Comparison of ENCODE assay signal across 18 cellular contexts in the genomic region with DNA sequence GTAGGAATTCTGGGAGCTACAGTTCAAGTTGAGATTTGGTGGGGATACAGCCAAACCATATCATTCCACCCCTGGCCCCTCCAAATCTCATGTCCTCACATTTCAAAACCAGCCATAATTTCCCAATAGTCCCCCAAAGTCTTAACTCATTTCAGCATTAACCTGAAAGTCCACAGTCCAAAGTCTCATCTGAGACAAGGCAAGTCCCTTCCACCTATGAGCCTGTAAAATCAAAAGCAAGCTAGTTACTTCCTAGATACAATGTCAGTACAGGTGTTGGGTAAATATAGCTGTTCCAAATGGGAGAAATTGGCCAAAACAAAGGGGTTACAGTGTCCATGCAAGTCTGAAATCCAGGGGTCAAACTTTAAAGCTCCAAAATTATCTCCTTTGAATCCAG. TPM values are rescaled to one million over a fixed set of nuclear protein-coding genes. Genes with fewer than 3 reads are reported as not detected.
DNase-seq lines count a peak whose midpoint lies in the region; ATAC-seq, FAIRE-seq and TF ChIP-seq lines count a peak whose summit lies in the region.
"Not testable (repeated sequence)": the region's sequence is repeated elsewhere in the genome, so short reads cannot be mapped to it uniquely, and the experiment has no call there.
"Had no signal": no experiment of that assay in that cellular context is flagged by ENCODE, and none has a peak within 500 bp of the region (broad histone marks: within the 10 kb centered on the region; RNA-seq: fewer than 3 reads in every experiment).

No MANE protein-coding gene starts in this region.

- in situ Hi-C loops in HepG2 (cut with HindIII; ENCODE audit: extremely low pct_ligation_motif_present, low pct_unique_long_range_greater_than_20kb) = not testable (repeated sequence)

- not testable (repeated sequence) for DNase-seq in endodermal cell; hepatocyte (ENCODE audit: low spot score); left colon; left lobe of liver (ENCODE audit: low spot score); HepG2 (ENCODE audit: low spot score); right lobe of liver
- peak; percentile 45 for DNase-seq in small intestine

- TF ChIP-seq RAD21 in HepG2 (CRISPR knock-in tag; IDR thresholded peaks at IDR 0.05); liver (IDR thresholded peaks at IDR 0.05): not testable (repeated sequence)

- H3K9me3 Mint-ChIP-seq in endodermal cell = peaks cover 33% of the 10 kb centered on the region

- CTCF ChIA-PET in HepG2 (lab: Yijun Ruan, JAX; ENCODE audit: low intra/inter-chr PET ratio, low total read pairs) = not testable (repeated sequence)

- not testable (repeated sequence) for FAIRE-seq in HepG2 (lab: Jason Lieb, UNC); small intestine (lab: Jason Lieb, UNC)

- not testable (repeated sequence) for TF ChIP-seq EP300 in HepG2 (IDR thresholded peaks at IDR 0.05; ENCODE audit: low read depth in 2 of 2, low read length in 2 of 2); HepG2 (CRISPR knock-in tag; IDR thresholded peaks at IDR 0.05; ENCODE audit: borderline replicate concordance)

- not testable (repeated sequence) for H3K9me2 ChIP-seq in hepatocyte (replicated peaks; ENCODE audit: insufficient read depth)

- H3K4me1 Mint-ChIP-seq in endodermal cell = peaks cover 29% of the 10 kb centered on the region

- TF ChIP-seq POLR2A in HepG2 (IDR thresholded peaks at IDR 0.05; ENCODE audit: insufficient read depth in 1 of 2, low read depth in 2 of 2, low read length in 2 of 2); right lobe of liver (IDR thresholded peaks at IDR 0.05): not testable (repeated sequence)

- H3K4me3 Mint-ChIP-seq in endodermal cell = not testable (repeated sequence)

- not testable (repeated sequence) for TF ChIP-seq CTCF in endodermal cell (conservative IDR thresholded peaks at IDR 0.05); hepatocyte (IDR thresholded peaks at IDR 0.05; ENCODE audit: poor library complexity); HepG2 (CRISPR knock-in tag; IDR thresholded peaks at IDR 0.05); liver (IDR thresholded peaks at IDR 0.05; ENCODE audit: low read depth, low read length, missing input control); right lobe of liver (IDR thresholded peaks at IDR 0.05)

- H2AFZ ChIP-seq in hepatocyte; HepG2 (ENCODE audit: low read length): not testable (repeated sequence)

- H3K9me3 ChIP-seq in endodermal cell (ENCODE audit: control insufficient read depth, low read length) = peaks cover 32% of the 10 kb centered on the region
- not testable (repeated sequence) for H3K9me3 ChIP-seq in hepatocyte (ENCODE audit: low read depth); liver (ENCODE audit: control insufficient read depth in 4 of 4, low read length in 3 of 4); right lobe of liver; small intestine (ENCODE audit: control insufficient read depth, low read depth)
- H3K9me3 ChIP-seq in HepG2 (ENCODE audit: low read length) = peaks cover 11% of the 10 kb centered on the region

- ATAC-seq in left colon = peak; percentile 47
- ATAC-seq in left lobe of liver = peak; percentile 50
- ATAC-seq in HepG2 = not testable (repeated sequence)
- ATAC-seq in right lobe of liver = peak in 2 of 4 donors; percentile 32 to 54

- not testable (repeated sequence) for H3K27ac Mint-ChIP-seq in endodermal cell

- BruUV-seq in HepG2 (replicated peaks; lab: Mats Ljungman, UMichigan) = not testable (repeated sequence)

- POLR2A ChIA-PET in HepG2 (lab: Yijun Ruan, JAX) = interaction anchor here (1.1 kb wide), 1 partner anchor 23 kb away, joined by 4 read pairs; no protein-coding TSS in a partner anchor

- intact Hi-C loops in left colon (cut with DNase I, micrococcal nuclease); HepG2 (cut with micrococcal nuclease; ENCODE audit: unreplicated experiment); right lobe of liver (cut with DNase I): not testable (repeated sequence)

- not testable (repeated sequence) for H4K20me1 ChIP-seq in hepatocyte (ENCODE audit: insufficient read depth, poor library complexity, severe bottlenecking); HepG2 (ENCODE audit: insufficient read depth, low read length)

- peak overlapping the region; percentile 49 for H3K4me3 ChIP-seq in endodermal cell (ENCODE audit: low read length)
- H3K4me3 ChIP-seq in hepatocyte; HepG2 (replicated peaks in 1 of 3; ENCODE audit: insufficient read depth in 1 of 3, low read depth in 2 of 3, low read length in 3 of 3); liver (ENCODE audit: low read depth in 1 of 3, low read length in 3 of 3); right lobe of liver; small intestine (ENCODE audit: low read depth in 1 of 2, low read length in 2 of 2): not testable (repeated sequence)

- H3K36me3 ChIP-seq in endodermal cell (ENCODE audit: control insufficient read depth, insufficient read depth, low read length); hepatocyte (replicated peaks; ENCODE audit: insufficient read depth, low read depth); HepG2 (replicated peaks in 1 of 2; ENCODE audit: control insufficient read depth in 1 of 2, insufficient read depth in 2 of 2, low read length in 2 of 2); liver (ENCODE audit: control insufficient read depth in 4 of 4, insufficient read depth in 3 of 4, low read depth in 1 of 4, low read length in 3 of 4); right lobe of liver; small intestine (ENCODE audit: control insufficient read depth in 2 of 2, insufficient read depth in 2 of 2, low read length in 2 of 2): not testable (repeated sequence)

- H3K27ac ChIP-seq in endodermal cell (ENCODE audit: low read depth, low read length); HepG2 (ENCODE audit: extremely low read length, insufficient read depth, low read length); liver (ENCODE audit: low read depth in 1 of 2, low read length in 2 of 2): not testable (repeated sequence)
- H3K27ac ChIP-seq in hepatocyte = peak overlapping the region; percentile 2
- peak overlapping the region in 2 of 3 donors; percentile 37 to 52 for H3K27ac ChIP-seq in right lobe of liver
- peak overlapping the region; percentile 30 to 72 for H3K27ac ChIP-seq in small intestine (ENCODE audit: low read depth in 1 of 2, low read length in 1 of 2)

- H3K4me1 ChIP-seq in endodermal cell (ENCODE audit: control insufficient read depth, insufficient read depth, low read length) (peaks cover 11% of the 10 kb centered on the region), hepatocyte (ENCODE audit: insufficient read depth) (peaks cover 24% of the 10 kb centered on the region), liver (ENCODE audit: control insufficient read depth in 4 of 4, insufficient read depth in 4 of 4, low read length in 3 of 4) (peaks cover 3 to 16% (median 8%) of the 10 kb centered on the region in 4 donors), right lobe of liver (peaks cover 0 to 20% (median 4%) of the 10 kb centered on the region in 4 donors)
- H3K4me1 ChIP-seq in HepG2 (ENCODE audit: insufficient read depth, low read length); small intestine (ENCODE audit: control insufficient read depth in 2 of 2, insufficient read depth in 1 of 2, low read depth in 1 of 2, low read length in 1 of 2): not testable (repeated sequence)

- H3K4me2 ChIP-seq in hepatocyte; HepG2 (ENCODE audit: low read depth, low read length): not testable (repeated sequence)

- H3K27me3 Mint-ChIP-seq in endodermal cell (ENCODE audit: insufficient read depth) = peaks cover 27% of the 10 kb centered on the region

- not testable (repeated sequence) for H3K27me3 ChIP-seq in endodermal cell (ENCODE audit: control insufficient read depth, insufficient read depth, low read length, poor library complexity, severe bottlenecking); hepatocyte; HepG2 (ENCODE audit: control insufficient read depth in 1 of 2, insufficient read depth in 2 of 2, low read length in 2 of 2); liver (ENCODE audit: control insufficient read depth in 4 of 4, insufficient read depth in 4 of 4, low read length in 3 of 4); right lobe of liver; small intestine (ENCODE audit: control insufficient read depth in 2 of 2, insufficient read depth in 2 of 2, low read length in 2 of 2)

- not testable (repeated sequence) for H3K9ac ChIP-seq in endodermal cell (ENCODE audit: extremely low read depth, low read length, poor library complexity, severe bottlenecking); HepG2 (ENCODE audit: insufficient read depth, low read depth, low read length); liver (ENCODE audit: low read depth in 1 of 2, low read length in 2 of 2)

- not testable (repeated sequence) for H3K79me2 ChIP-seq in hepatocyte; HepG2 (ENCODE audit: insufficient read depth, low read length)

- not testable (repeated sequence) for H3K36me3 Mint-ChIP-seq in endodermal cell (ENCODE audit: low read depth)

RNA-seq across cellular contexts. Expression of a gene that starts 30.9 kb away (rescaled TPM):
- total RNA-seq in endodermal cell (under 1 TPM in 1 of 2 donors, not detected in 1; 0.51 TPM), hepatocyte (not detected in 2 replicates), left colon (not detected), left lobe of liver (66.3 TPM), HepG2 (2016; rRNA removed; fragmentation: Illumina TruSeq; extraction: Trizol) (not detected in 2 replicates), liver (1 to 10 TPM in 1 of 2 donors, under 1 TPM in 1; 0.09 to 8.2 TPM), right lobe of liver (10 to 100 TPM; 10.4 to 61.4 (median 28.4) TPM)
- 0.07 TPM for polyA plus RNA-seq in endodermal cell (2013, experiment 1 of 2)
- not detected for polyA plus RNA-seq in endodermal cell (2013, experiment 2 of 2)
- polyA plus RNA-seq in hepatocyte (0.23 and 0.74 TPM in 2 replicates), HepG2 (2011; rRNA removed) (0.01 and 0.13 TPM in 2 replicates), liver (10 to 100 TPM in 1 of 2 donors, 1 to 10 TPM in 1; 3.4 to 21.1 TPM), small intestine (10 to 100 TPM in 1 of 3 donors, 1 to 10 TPM in 2; 6.2 to 11.9 (median 6.8) TPM)
- not detected in 2 replicates for total RNA-seq in HepG2 (2016; cell fraction: cytosol; rRNA removed; fragmentation: Illumina TruSeq; extraction: Trizol; ENCODE audit: low read depth)
- total RNA-seq in HepG2 (2016; cell fraction: insoluble cytoplasmic fraction; rRNA removed; fragmentation: Illumina TruSeq; extraction: Trizol) = 0.06 TPM in 1 of 2 replicates, not detected in the other
- total RNA-seq in HepG2 (2016; cell fraction: membrane; rRNA removed; fragmentation: Illumina TruSeq; extraction: Trizol) = not detected in 2 replicates
- total RNA-seq in HepG2 (2016; cell fraction: nucleus; rRNA removed; fragmentation: Illumina TruSeq; extraction: Trizol) = not detected in 2 replicates
- polyA plus RNA-seq in HepG2 (2011; cell fraction: cytosol; rRNA removed) = 0.03 TPM in 1 of 2 replicates, not detected in the other
- 0.08 and 0.45 TPM in 2 replicates for polyA plus RNA-seq in HepG2 (2011; cell fraction: nucleus; rRNA removed)
- 0.07 TPM in 1 of 2 replicates, not detected in the other for polyA plus RNA-seq in HepG2 (2012)
- polyA plus RNA-seq in HepG2 (2016; cell fraction: cytosol; fragmentation: Illumina TruSeq; extraction: Trizol; ENCODE audit: low read depth) = not detected in 2 replicates
- polyA plus RNA-seq in HepG2 (2016; cell fraction: insoluble cytoplasmic fraction; fragmentation: Illumina TruSeq; extraction: Trizol; ENCODE audit: low read depth) = not detected in 2 replicates
- polyA plus RNA-seq in HepG2 (2016; cell fraction: membrane; fragmentation: Illumina TruSeq; extraction: Trizol; ENCODE audit: low read depth) = not detected in 2 replicates
- polyA plus RNA-seq in HepG2 (2016; cell fraction: nucleus; fragmentation: Illumina TruSeq; extraction: Trizol; ENCODE audit: insufficient read depth, low read depth) = 0.25 TPM in 1 of 2 replicates, not detected in the other
- not detected in 2 replicates for polyA minus RNA-seq in HepG2 (2011; rRNA and poly(A)+ RNA removed; ENCODE audit: low replicate concordance)
- polyA minus RNA-seq in HepG2 (2011; cell fraction: cytosol; rRNA and poly(A)+ RNA removed) = not detected in 2 replicates
- 0.13 and 0.37 TPM in 2 replicates for polyA minus RNA-seq in HepG2 (2011; cell fraction: nucleus; rRNA and poly(A)+ RNA removed)
- total RNA-seq: A172; A673; Calu3; CD4-positive, alpha-beta memory T cell; Daoy had no signal
- polyA plus RNA-seq: AG04450; BJ; CD14-positive monocyte; CD4-positive, alpha-beta memory T cell; CD4-positive, CD25-positive, alpha-beta regulatory T cell; CD8-positive, alpha-beta memory T cell had no signal

RNA-seq across cellular contexts. Expression of a gene that starts 32.5 kb away (rescaled TPM):
- total RNA-seq in endodermal cell (10 to 100 TPM in 1 of 2 donors, 1 to 10 TPM in 1; 7.6 to 13.1 TPM), hepatocyte (12.4 and 13.4 TPM in 2 replicates), left colon (10 to 100 TPM; 13.0 to 13.9 TPM), left lobe of liver (4.9 TPM), HepG2 (2016; rRNA removed; fragmentation: Illumina TruSeq; extraction: Trizol) (8.3 and 8.7 TPM in 2 replicates), liver (10 to 100 TPM; 10.3 to 16.5 TPM), right lobe of liver (1 to 10 TPM; 4.3 to 8.0 (median 5.7) TPM)
- 5.1 TPM for polyA plus RNA-seq in endodermal cell (2013, experiment 1 of 2)
- 5.6 TPM for polyA plus RNA-seq in endodermal cell (2013, experiment 2 of 2)
- polyA plus RNA-seq in hepatocyte (3.2 and 5.1 TPM in 2 replicates), HepG2 (2011; rRNA removed) (2.2 and 2.3 TPM in 2 replicates), liver (1 to 10 TPM; 1.9 to 2.8 TPM), small intestine (1 to 10 TPM; 2.7 to 4.7 (median 3.4) TPM)
- total RNA-seq in HepG2 (2016; cell fraction: cytosol; rRNA removed; fragmentation: Illumina TruSeq; extraction: Trizol; ENCODE audit: low read depth) = 3.8 and 5.4 TPM in 2 replicates
- total RNA-seq in HepG2 (2016; cell fraction: insoluble cytoplasmic fraction; rRNA removed; fragmentation: Illumina TruSeq; extraction: Trizol) = 7.6 and 8.5 TPM in 2 replicates
- total RNA-seq in HepG2 (2016; cell fraction: membrane; rRNA removed; fragmentation: Illumina TruSeq; extraction: Trizol) = 3.2 and 3.7 TPM in 2 replicates
- total RNA-seq in HepG2 (2016; cell fraction: nucleus; rRNA removed; fragmentation: Illumina TruSeq; extraction: Trizol) = 30.6 and 34.2 TPM in 2 replicates
- polyA plus RNA-seq in HepG2 (2011; cell fraction: cytosol; rRNA removed) = 1.9 TPM in 2 replicates
- polyA plus RNA-seq in HepG2 (2011; cell fraction: nucleus; rRNA removed) = 5.6 and 6.2 TPM in 2 replicates
- 2.2 and 3.1 TPM in 2 replicates for polyA plus RNA-seq in HepG2 (2012)
- 0.15 and 0.18 TPM in 2 replicates for polyA plus RNA-seq in HepG2 (2016; cell fraction: cytosol; fragmentation: Illumina TruSeq; extraction: Trizol; ENCODE audit: low read depth)
- polyA plus RNA-seq in HepG2 (2016; cell fraction: insoluble cytoplasmic fraction; fragmentation: Illumina TruSeq; extraction: Trizol; ENCODE audit: low read depth) = 2.2 and 2.5 TPM in 2 replicates
- 0.23 and 0.27 TPM in 2 replicates for polyA plus RNA-seq in HepG2 (2016; cell fraction: membrane; fragmentation: Illumina TruSeq; extraction: Trizol; ENCODE audit: low read depth)
- 5.1 and 5.5 TPM in 2 replicates for polyA plus RNA-seq in HepG2 (2016; cell fraction: nucleus; fragmentation: Illumina TruSeq; extraction: Trizol; ENCODE audit: insufficient read depth, low read depth)
- polyA minus RNA-seq in HepG2 (2011; rRNA and poly(A)+ RNA removed; ENCODE audit: low replicate concordance) = 24.1 and 31.8 TPM in 2 replicates
- polyA minus RNA-seq in HepG2 (2011; cell fraction: cytosol; rRNA and poly(A)+ RNA removed) = 5.8 and 8.0 TPM in 2 replicates
- 109 and 118 TPM in 2 replicates for polyA minus RNA-seq in HepG2 (2011; cell fraction: nucleus; rRNA and poly(A)+ RNA removed)
